11 cellular contexts compared by ENCODE assay signal in genomic region chr17:34318474-34318873, GRCh38.
DNase-seq lines count a peak whose midpoint lies in the region; ATAC-seq and TF ChIP-seq lines count a peak whose summit lies in the region.
"Had no signal": no experiment of that assay in that cellular context is flagged by ENCODE, and none has a peak within 500 bp of the region (broad histone marks: within the 10 kb centered on the region; RNA-seq: fewer than 3 reads in every experiment).

No MANE protein-coding gene starts in this region.

- CTCF ChIA-PET in HEK293T (lab: Yijun Ruan, JAX) = interaction anchor here (1.2 kb wide), 1 partner anchor 13 kb away, joined by 3 read pairs; no protein-coding TSS in a partner anchor

- no peak for ATAC-seq in HG03442 (IDR thresholded peaks at IDR 0.05; ENCODE audit: unreplicated experiment)
- ATAC-seq in GM21447 (IDR thresholded peaks at IDR 0.05; ENCODE audit: unreplicated experiment) = no peak

- DNase-seq in SIG-M5 treated with dmso at 0.1 percent for 504 hours (lab: John Stamatoyannopoulos, UW; ENCODE audit: unreplicated experiment) (peak; percentile 42), SIG-M5 (lab: John Stamatoyannopoulos, UW) (no peak), HEK293T (ENCODE audit: extremely low spot score) (peak; percentile 10), RPMI8226 (peak; percentile 25), iPS-NIHi7 (ENCODE audit: extremely low spot score) (peak; percentile 64), NCI-H2081 treated with DMSO at 0.1 percent for 48 hours (lab: John Stamatoyannopoulos, UW) (no peak)
- DNase-seq: activated naive CD4-positive, alpha-beta T cell treated with Interleukin-2 at 50 U/mL for 16 hours; NCI-H510A treated with DMSO at 0.1 percent for 48 hours; stimulated activated naive B cell treated with anti-CD40 and anti-IgM and Interleukin-4, amounts not matched to agents 10 μg/mL and 1 μg/mL and 100 μg/mL, for 72 hours had no signal

- POLR2A ChIA-PET in HEK293T (lab: Yijun Ruan, JAX) = no interaction called here

TF ChIP-seq in HEK293T, 16 proteins besides CTCF, POLR2A, EP300 and RAD21:
- TF ChIP-seq PKNOX1 (IDR thresholded peaks at IDR 0.05) (no peak), LEF1 (IDR thresholded peaks at IDR 0.05; ENCODE audit: borderline replicate concordance) (no peak), TARDBP (IDR thresholded peaks at IDR 0.05) (no peak), FOXA1 (IDR thresholded peaks at IDR 0.05) (no peak), SP1 (IDR thresholded peaks at IDR 0.05) (no peak), ARNT (IDR thresholded peaks at IDR 0.05) (no peak), CTBP1 (IDR thresholded peaks at IDR 0.05; ENCODE audit: borderline replicate concordance) (no peak), L3MBTL2 (conservative IDR thresholded peaks at IDR 0.05) (no peak), HDGF (IDR thresholded peaks at IDR 0.05; ENCODE audit: borderline replicate concordance) (no peak), ELF4 (IDR thresholded peaks at IDR 0.05) (no peak), FOXK2 (IDR thresholded peaks at IDR 0.05) (no peak), SUZ12 (IDR thresholded peaks at IDR 0.05) (no peak), NFRKB (IDR thresholded peaks at IDR 0.05) (no peak), ZNF384 (IDR thresholded peaks at IDR 0.05) (no peak), BHLHE40 (IDR thresholded peaks at IDR 0.05; ENCODE audit: borderline replicate concordance) (no peak), FOXM1 (IDR thresholded peaks at IDR 0.05; ENCODE audit: borderline replicate concordance) (no peak)

Comparison
In these comparisons a context has a peak if more than half of its experiments do, and no peak if none do; other contexts are left out.
1. DNase-seq: peak in SIG-M5 treated with dmso at 0.1 percent for 504 hours (single experiment), HEK293T (single experiment), RPMI8226 (single experiment) and iPS-NIHi7 (single experiment); none in SIG-M5 (single experiment) and NCI-H2081 treated with DMSO at 0.1 percent for 48 hours (single experiment).